Comparison of ENCODE assay signal across 14 cellular contexts in genomic region chr1:53266038-53266437, GRCh38. TPM values are rescaled to one million over a fixed set of nuclear protein-coding genes. Genes with fewer than 3 reads are reported as not detected.
A peak's percentile ranks its signal among the peaks of the same experiment; 100 is the strongest.
DNase-seq lines count a peak whose midpoint lies in the region; ATAC-seq, FAIRE-seq and TF ChIP-seq lines count a peak whose summit lies in the region.
"Had no signal": no experiment of that assay in that cellular context is flagged by ENCODE, and none has a peak within 500 bp of the region (broad histone marks: within the 10 kb centered on the region; RNA-seq: fewer than 3 reads in every experiment).

No MANE protein-coding gene starts in this region.

- H3K9me3 Mint-ChIP-seq in activated T-cell treated with anti-CD3 and anti-CD28 coated beads, Interleukin-2, amount 50 U/mL, for 24 hours, result no peaks in the 10 kb centered on the region
- H3K9me3 Mint-ChIP-seq: T-helper 2 cell treated with Interferon-gamma antibody and Interleukin-4, amounts not matched to agents 5 μg/mL and 100 μg/mL, for 36 hours had no signal

- H3K4me3 ChIP-seq in A549 (no peak overlapping the region), PC-3 (ENCODE audit: low read length) (no peak overlapping the region), fibroblast of the aortic adventitia (ENCODE audit: low read depth, low read length) (no peak overlapping the region), suprapubic skin (no peak overlapping the region)

- H4K20me1 ChIP-seq in PC-3 (ENCODE audit: low read length), result no peaks in the 10 kb centered on the region

- H3K27me3 ChIP-seq in PC-3 (ENCODE audit: low read length) (no peaks in the 10 kb centered on the region), suprapubic skin (no peaks in the 10 kb centered on the region)

- POLR2A ChIA-PET in A549 (lab: Yijun Ruan, JAX) (no interaction called here), PC-3 (lab: Charles Lee; ENCODE audit: unreplicated experiment) (no interaction called here), GM10248 (lab: Yijun Ruan, JAX) (no interaction called here)

- 0 out of 3 replicates have a peak, but pooled peaks have one; percentile 22 for TF ChIP-seq CTCF in A549 (IDR thresholded peaks at IDR 0.05)
- peak; percentile 23; the same call in 1 of the 2 replicates for TF ChIP-seq CTCF in GM12874 (IDR thresholded peaks at IDR 0.05; ENCODE audit: insufficient read depth, low read depth, low read length)
- peak; percentile 57 for TF ChIP-seq CTCF in PC-3 (conservative IDR thresholded peaks at IDR 0.05; ENCODE audit: low read depth, low read length)
- TF ChIP-seq CTCF in fibroblast of the aortic adventitia (IDR thresholded peaks at IDR 0.05; ENCODE audit: insufficient read depth, low read length), result peak; percentile 28
- peak in 1 of 2 donors; percentile 16 for TF ChIP-seq CTCF in suprapubic skin (IDR thresholded peaks at IDR 0.05)
- no peak for TF ChIP-seq CTCF in GM10248 (IDR thresholded peaks at IDR 0.05; ENCODE audit: control extremely low read depth, extremely low read depth, low read depth, missing control alignments)

- H3K27me3 Mint-ChIP-seq in activated T-cell treated with anti-CD3 and anti-CD28 coated beads, Interleukin-2, amount 50 U/mL, for 24 hours, result no peaks in the 10 kb centered on the region

- no peak overlapping the region for H3K4me3 Mint-ChIP-seq in activated T-cell treated with anti-CD3 and anti-CD28 coated beads, Interleukin-2, amount 50 U/mL, for 24 hours
- H3K4me3 Mint-ChIP-seq: T-helper 2 cell treated with Interferon-gamma antibody and Interleukin-4, amounts not matched to agents 5 μg/mL and 100 μg/mL, for 36 hours had no signal

- TF ChIP-seq RAD21 in A549 (conservative IDR thresholded peaks at IDR 0.05 in 1 of 2, IDR thresholded peaks at IDR 0.05 in 1 of 2), result peak; percentile 33 to 45; a peak in 4 of 5 replicates

- H3K4me1 ChIP-seq in A549, result no peaks in the 10 kb centered on the region
- H3K4me1 ChIP-seq in PC-3 (ENCODE audit: insufficient read depth, low read length), result no peaks in the 10 kb centered on the region
- H3K4me1 ChIP-seq in suprapubic skin, result no peaks in the 10 kb centered on the region

- no peaks in the 10 kb centered on the region for H3K9me2 ChIP-seq in PC-3 (replicated peaks; ENCODE audit: low read length)

- peaks cover 94% of the 10 kb centered on the region for H3K36me3 Mint-ChIP-seq in activated T-cell treated with anti-CD3 and anti-CD28 coated beads, Interleukin-2, amount 50 U/mL, for 24 hours (ENCODE audit: low read depth)

- CTCF ChIA-PET in A549 (lab: Yijun Ruan, JAX), result interaction anchor here (0.9 to 3.9 kb wide), 6 partner anchors 9 to 147 kb away, joined by 3 to 24 read pairs (median 6); no protein-coding TSS in a partner anchor
- CTCF ChIA-PET in PC-3 (lab: Charles Lee), result interaction anchor here (1.5 kb wide), 1 partner anchor 127 kb away, joined by 4 read pairs; no protein-coding TSS in a partner anchor
- CTCF ChIA-PET in GM10248 (lab: Yijun Ruan, JAX), result interaction anchor here (0.8 to 10.6 kb wide), 4 partner anchors 9 to 126 kb away, joined by 3 to 79 read pairs (median 4); no protein-coding TSS in a partner anchor

- BruUV-seq in PC-3 (replicated peaks; lab: Mats Ljungman, UMichigan), result no TSS peak

- H3K9ac ChIP-seq in PC-3 (ENCODE audit: low read length), result no peak overlapping the region

- H3K27ac ChIP-seq in A549, result no peak overlapping the region
- no peak overlapping the region for H3K27ac ChIP-seq in PC-3 (ENCODE audit: low read length)
- no peak overlapping the region for H3K27ac ChIP-seq in suprapubic skin
- H3K27ac ChIP-seq: epithelial cell of prostate had no signal

- H3K27ac Mint-ChIP-seq in activated T-cell treated with anti-CD3 and anti-CD28 coated beads, Interleukin-2, amount 50 U/mL, for 24 hours, result no peak overlapping the region
- H3K27ac Mint-ChIP-seq: T-helper 2 cell treated with Interferon-gamma antibody and Interleukin-4, amounts not matched to agents 5 μg/mL and 100 μg/mL, for 36 hours had no signal

- peak; percentile 80 to 84; a peak in 5 of 6 replicates for ATAC-seq in A549
- peak; percentile 78 for ATAC-seq in PC-3

- intact Hi-C loops in PC-3 (cut with micrococcal nuclease), result no loop called here

- no peak for TF ChIP-seq EP300 in A549 (IDR thresholded peaks at IDR 0.05)
- no peak for TF ChIP-seq EP300 in suprapubic skin (IDR thresholded peaks at IDR 0.05)

- H2AFZ ChIP-seq in PC-3 (ENCODE audit: low read length), result no peak overlapping the region

- DNase-seq in A549 (ENCODE audit: low read depth in 1 of 2, low spot score in 1 of 2) (peak in 1 of 2 experiments; percentile 33), PC-3 (peak; percentile 50), fibroblast of the aortic adventitia (ENCODE audit: low read depth) (no peak), suprapubic skin (ENCODE audit: low spot score in 2 of 2) (no peak), GM10248 (ENCODE audit: extremely low spot score) (no peak)
- no peak for DNase-seq in activated CD4-positive, alpha-beta T cell treated with anti-CD3 and anti-CD28 coated beads, Interleukin-2, amount 50 U/mL, for 48 hours
- DNase-seq in activated T-cell treated with anti-CD3 and anti-CD28 coated beads, Interleukin-2, amount 50 U/mL, for 24 hours, result no peak
- DNase-seq: activated gamma-delta T cell; mesenchymal stem cell; NCI-H1436; stimulated activated CD4-positive, alpha-beta T cell treated with anti-CD3 and anti-CD28 coated beads, Interleukin-15, amount 100 ng/mL, for 24 hours had no signal

- TF ChIP-seq POLR2A in A549 (IDR thresholded peaks at IDR 0.05; ENCODE audit: low read length) (no peak), suprapubic skin (IDR thresholded peaks at IDR 0.05) (no peak)

- no peak for FAIRE-seq in A549 (lab: Jason Lieb, UNC)

- H3F3A ChIP-seq in PC-3 (ENCODE audit: low read length, unreplicated experiment), result no peaks in the 10 kb centered on the region

- no peaks in the 10 kb centered on the region for H3K4me1 Mint-ChIP-seq in activated T-cell treated with anti-CD3 and anti-CD28 coated beads, Interleukin-2, amount 50 U/mL, for 24 hours (ENCODE audit: low read depth)

- H3K9me3 ChIP-seq in A549 (no peaks in the 10 kb centered on the region), PC-3 (ENCODE audit: low read length) (no peaks in the 10 kb centered on the region), suprapubic skin (no peaks in the 10 kb centered on the region)

- H3K36me3 ChIP-seq in PC-3 (ENCODE audit: low read depth, low read length) (peaks cover 59% of the 10 kb centered on the region), suprapubic skin (peaks cover 20% of the 10 kb centered on the region)

- no peaks in the 10 kb centered on the region for H3K79me2 ChIP-seq in PC-3 (ENCODE audit: low read length)

- H3K4me2 ChIP-seq in A549, result no peak overlapping the region
- no peak overlapping the region for H3K4me2 ChIP-seq in PC-3 (ENCODE audit: low read length)

TF ChIP-seq in A549, 52 proteins besides CTCF, POLR2A, EP300 and RAD21:
- no peak for TF ChIP-seq EHF (CRISPR knock-in tag; IDR thresholded peaks at IDR 0.05)
- no peak for TF ChIP-seq RARB (CRISPR knock-in tag; IDR thresholded peaks at IDR 0.05)

RNA-seq across cellular contexts. Expression of gene MAGOH, which starts 27.7 kb away (rescaled TPM):
- 33.3 and 80.2 TPM in 2 replicates for polyA plus RNA-seq in A549 (2011; rRNA removed)
- 19.7 and 23.9 TPM in 2 replicates for polyA plus RNA-seq in A549 (2012; cell fraction: cytosol; rRNA removed)
- polyA plus RNA-seq in A549 (2012; cell fraction: nucleus; rRNA removed), result 3.3 and 6.1 TPM in 2 replicates
- polyA plus RNA-seq in A549 (2017; fragmentation: RNase III; extraction: RNeasy Plus Mini Kit Qiagen cat#74134 plus additional on column Dnase treatment), result 139 to 147 TPM (median 143 TPM) in 3 replicates
- polyA minus RNA-seq in A549 (2011; rRNA and poly(A)+ RNA removed), result 33.9 and 42.6 TPM in 2 replicates
- total RNA-seq in PC-3 (2014; rRNA removed), result 48.9 and 53.1 TPM in 2 replicates
- total RNA-seq in fibroblast of the aortic adventitia (ENCODE audit: low replicate concordance), result 3.8 and 24.2 TPM in 2 replicates
- total RNA-seq in suprapubic skin, result 10 to 100 TPM; 31.8 to 52.3 (median 38.5) TPM

RNA-seq across cellular contexts. Expression of gene CZIB, which starts 45.6 kb away (rescaled TPM):
- 60.1 and 66.2 TPM in 2 replicates for polyA plus RNA-seq in A549 (2011; rRNA removed)
- 37.7 and 39.2 TPM in 2 replicates for polyA plus RNA-seq in A549 (2012; cell fraction: cytosol; rRNA removed)
- 25.2 and 28.7 TPM in 2 replicates for polyA plus RNA-seq in A549 (2012; cell fraction: nucleus; rRNA removed)
- 33.1 to 33.4 TPM (median 33.2 TPM) in 3 replicates for polyA plus RNA-seq in A549 (2017; fragmentation: RNase III; extraction: RNeasy Plus Mini Kit Qiagen cat#74134 plus additional on column Dnase treatment)
- 21.9 and 25.0 TPM in 2 replicates for polyA minus RNA-seq in A549 (2011; rRNA and poly(A)+ RNA removed)
- total RNA-seq in PC-3 (2014; rRNA removed), result 44.1 and 47.7 TPM in 2 replicates
- 49.9 and 66.6 TPM in 2 replicates for total RNA-seq in fibroblast of the aortic adventitia (ENCODE audit: low replicate concordance)
- 10 to 100 TPM; 25.2 to 60.3 (median 33.8) TPM for total RNA-seq in suprapubic skin
